In the genomic region with DNA sequence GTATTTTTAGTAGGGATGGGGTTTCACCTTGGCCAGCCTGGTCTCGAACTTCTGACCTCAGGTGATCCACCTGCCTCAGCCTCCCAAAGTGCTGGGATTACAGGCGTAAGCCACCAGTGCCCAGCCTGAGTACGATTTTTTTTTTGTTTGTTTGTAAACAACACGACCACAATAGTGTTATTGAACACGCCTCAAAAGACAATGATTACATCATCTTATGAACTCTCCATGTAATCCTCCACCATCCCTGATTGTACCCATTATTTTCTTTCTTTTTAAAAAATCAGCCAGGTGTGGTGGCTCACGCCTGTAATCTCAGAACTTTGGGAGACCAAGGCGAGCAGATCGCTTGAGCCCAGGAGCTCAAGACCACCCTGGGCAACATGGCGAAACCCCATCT, we compare ENCODE assay signal across 8 cellular contexts.
"Had no signal": no experiment of that assay in that cellular context is flagged by ENCODE, and none has a peak within 500 bp of the region (broad histone marks: within the 10 kb centered on the region; RNA-seq: fewer than 3 reads in every experiment).

No MANE protein-coding gene starts in this region.

- FAIRE-seq: H1, H54 had no signal

- H3K27ac ChIP-seq: HL-60 had no signal

- H2AFZ ChIP-seq: GM23338 had no signal

- H3K4me3 Mint-ChIP-seq: GM23338, H9, HFFc6 had no signal

- H3K4me2 ChIP-seq: GM23338 had no signal

- H3K4me3 ChIP-seq: GM23338 had no signal

- H3K27ac Mint-ChIP-seq: GM23338, H9, HFFc6 had no signal

- DNase-seq: H9, HCEC 1CT, HFFc6, IMR-90 had no signal

- ATAC-seq: GM23338 had no signal
